34 cellular contexts compared by ENCODE assay signal in genomic region chr6:80343511-80343910, GRCh38.
"Had no signal": no experiment of that assay in that cellular context is flagged by ENCODE, and none has a peak within 500 bp of the region (broad histone marks: within the 10 kb centered on the region; RNA-seq: fewer than 3 reads in every experiment).

No MANE protein-coding gene starts in this region.

- H3K27ac ChIP-seq: adrenal gland, cardiac muscle cell, Peyer's patch, SJSA1 had no signal

- H3K9me3 Mint-ChIP-seq: activated CD4-positive, alpha-beta T cell treated with anti-CD3 and anti-CD28 coated beads, Interleukin-2, amount 10 ng/mL, durations not matched to agents 7 days and 5 days; activated naive CD4-positive, alpha-beta T cell treated with anti-CD3 and anti-CD28 coated beads for 36 hours; activated naive CD4-positive, alpha-beta T cell treated with anti-CD3 and anti-CD28 coated beads, Interleukin-2, amount 50 U/mL, for 72 hours; activated T-cell treated with anti-CD3 and anti-CD28 coated beads, Interleukin-2, amount 50 U/mL, for 4 hours; activated T-helper 1 cell treated with anti-CD3 and anti-CD28 coated beads, Interleukin-12 subunit alpha, Interleukin-12 subunit beta, Interleukin-2, Interleukin-4 antibody, amounts not matched to agents 30 ng/mL and 10 ng/mL and 1 ng/mL, durations not matched to agents 14 hours and 24 hours and 36 hours; central memory CD8-positive, alpha-beta T cell; T-helper 1 cell treated with Interleukin-12 subunit alpha and Interleukin-12 subunit beta and Interleukin-4 antibody, amounts not matched to agents 30 μg/mL and 1 μg/mL, for 36 hours; T-helper 2 cell treated with Interferon-gamma antibody and Interleukin-4, amounts not matched to agents 5 μg/mL and 100 μg/mL, for 36 hours had no signal

- H3K9me3 ChIP-seq: adrenal gland, Peyer's patch, SJSA1, SK-N-SH had no signal

- H3K4me3 Mint-ChIP-seq: activated CD4-positive, alpha-beta T cell treated with anti-CD3 and anti-CD28 coated beads for 36 hours; activated CD4-positive, alpha-beta T cell treated with anti-CD3 and anti-CD28 coated beads, Interleukin-2, amount 10 ng/mL, durations not matched to agents 7 days and 5 days; activated naive CD4-positive, alpha-beta T cell treated with anti-CD3 and anti-CD28 coated beads for 36 hours; activated T-cell treated with anti-CD3 and anti-CD28 coated beads, Interleukin-2, amount 50 U/mL, for 4 hours; activated T-helper 1 cell treated with anti-CD3 and anti-CD28 coated beads, Interleukin-12 subunit alpha, Interleukin-12 subunit beta, Interleukin-2, Interleukin-4 antibody, amounts not matched to agents 30 ng/mL and 10 ng/mL and 1 ng/mL, durations not matched to agents 14 hours and 24 hours and 36 hours; central memory CD8-positive, alpha-beta T cell; T-helper 1 cell treated with Interleukin-12 subunit alpha and Interleukin-12 subunit beta and Interleukin-4 antibody, amounts not matched to agents 30 μg/mL and 1 μg/mL, for 36 hours; T-helper 2 cell treated with Interferon-gamma antibody and Interleukin-4, amounts not matched to agents 5 μg/mL and 100 μg/mL, for 36 hours had no signal

- DNase-seq: activated CD4-positive, alpha-beta T cell treated with anti-CD3 and anti-CD28 coated beads for 36 hours; activated CD4-positive, alpha-beta T cell treated with anti-CD3 and anti-CD28 coated beads, Interleukin-2, amount 10 ng/mL, durations not matched to agents 7 days and 5 days; activated CD4-positive, alpha-beta T cell treated with anti-CD3 and anti-CD28 coated beads, Interleukin-2, amount 50 U/mL, for 48 hours; activated CD8-positive, alpha-beta memory T cell treated with anti-CD3 and anti-CD28 coated beads, Interleukin-2, amount 50 U/mL, for 4 hours; activated gamma-delta T cell treated with Interleukin-2 at 50 U/mL for 16 hours; activated naive CD4-positive, alpha-beta T cell treated with anti-CD3 and anti-CD28 coated beads for 36 hours; activated T-cell treated with anti-CD3 and anti-CD28 coated beads for 4 hours; activated T-cell treated with anti-CD3 and anti-CD28 coated beads, Interleukin-2, amount 50 U/mL, for 4 hours; adrenal gland; anterior cingulate cortex; Karpas-422; NCI-H1105; NCI-H1417 treated with DMSO at 0.1 percent for 48 hours; NCI-H187 treated with DMSO at 0.1 percent for 48 hours; NCI-H2081; NCI-H2171 treated with DMSO at 0.1 percent for 48 hours; NCI-H345; NCI-H510A; NCI-H526; NCI-H748 treated with DMSO at 0.1 percent for 48 hours; NK-92 treated with Interleukin-12 subunit alpha and Interleukin-12 subunit beta, amount 100 ng/mL, for 24 hours; PC-3; Peyer's patch; RPMI8226; SHP77 treated with DMSO at 0.1 percent for 48 hours; SK-N-SH had no signal

- H3K27me3 Mint-ChIP-seq: activated CD4-positive, alpha-beta T cell treated with anti-CD3 and anti-CD28 coated beads for 36 hours; activated CD4-positive, alpha-beta T cell treated with anti-CD3 and anti-CD28 coated beads, Interleukin-2, amount 10 ng/mL, durations not matched to agents 7 days and 5 days; central memory CD8-positive, alpha-beta T cell had no signal

- H3K27ac Mint-ChIP-seq: activated CD4-positive, alpha-beta T cell treated with anti-CD3 and anti-CD28 coated beads for 36 hours; activated CD4-positive, alpha-beta T cell treated with anti-CD3 and anti-CD28 coated beads, Interleukin-2, amount 10 ng/mL, durations not matched to agents 7 days and 5 days; activated naive CD4-positive, alpha-beta T cell treated with anti-CD3 and anti-CD28 coated beads for 36 hours; activated naive CD4-positive, alpha-beta T cell treated with anti-CD3 and anti-CD28 coated beads, Interleukin-2, amount 50 U/mL, for 72 hours; activated T-helper 1 cell treated with anti-CD3 and anti-CD28 coated beads, Interleukin-12 subunit alpha, Interleukin-12 subunit beta, Interleukin-2, Interleukin-4 antibody, amounts not matched to agents 30 ng/mL and 10 ng/mL and 1 ng/mL, durations not matched to agents 14 hours and 24 hours and 36 hours; T-helper 1 cell treated with Interleukin-12 subunit alpha and Interleukin-12 subunit beta and Interleukin-4 antibody, amounts not matched to agents 30 μg/mL and 1 μg/mL, for 36 hours; T-helper 2 cell treated with Interferon-gamma antibody and Interleukin-4, amounts not matched to agents 5 μg/mL and 100 μg/mL, for 36 hours had no signal

- H3K4me1 ChIP-seq: adrenal gland, Peyer's patch, SJSA1 had no signal

- H3K36me3 Mint-ChIP-seq: activated naive CD4-positive, alpha-beta T cell treated with anti-CD3 and anti-CD28 coated beads, Interleukin-2, amount 50 U/mL, for 72 hours had no signal

- H3K27me3 ChIP-seq: adrenal gland, cardiac muscle cell, Peyer's patch, SJSA1 had no signal

- FAIRE-seq: TTC549 had no signal

- H3K4me1 Mint-ChIP-seq: activated CD4-positive, alpha-beta T cell treated with anti-CD3 and anti-CD28 coated beads for 36 hours; activated CD4-positive, alpha-beta T cell treated with anti-CD3 and anti-CD28 coated beads, Interleukin-2, amount 10 ng/mL, durations not matched to agents 7 days and 5 days; central memory CD8-positive, alpha-beta T cell had no signal

- H3K4me3 ChIP-seq: adrenal gland, cardiac muscle cell, Peyer's patch, SJSA1 had no signal

- ATAC-seq: activated CD4-positive, alpha-beta T cell treated with anti-CD3 and anti-CD28 coated beads for 36 hours; activated naive CD4-positive, alpha-beta T cell treated with anti-CD3 and anti-CD28 coated beads, Interleukin-2, amount 50 U/mL, for 72 hours; activated T-cell treated with anti-CD3 and anti-CD28 coated beads, Interleukin-2, amount 50 U/mL, for 4 hours; PC-3 had no signal
